23 cellular contexts compared by ENCODE assay signal in genomic region chr3:95184038-95184437, GRCh38.
"Had no signal": no experiment of that assay in that cellular context is flagged by ENCODE, and none has a peak within 500 bp of the region (broad histone marks: within the 10 kb centered on the region; RNA-seq: fewer than 3 reads in every experiment).

No MANE protein-coding gene starts in this region.

- H3K4me3 ChIP-seq: ascending aorta, PC-9, SK-N-MC had no signal

- H3K4me2 ChIP-seq: KMS-11, PC-9 had no signal

- H3K4me1 ChIP-seq: ascending aorta had no signal

- H3K27me3 ChIP-seq: ascending aorta had no signal

- H3K27ac ChIP-seq: ascending aorta, KMS-11, PC-9, SK-N-MC had no signal

- H3K36me3 ChIP-seq: ascending aorta had no signal

- H3K9me3 ChIP-seq: ascending aorta had no signal

- H3K9ac ChIP-seq: KMS-11 had no signal

- ATAC-seq: activated CD4-positive, alpha-beta T cell treated with anti-CD3 and anti-CD28 coated beads for 36 hours; activated CD8-positive, alpha-beta T cell treated with anti-CD3 and anti-CD28 coated beads, Interleukin-2, amount 10 ng/mL, durations not matched to agents 7 days and 5 days had no signal

- DNase-seq: activated CD4-positive, alpha-beta T cell treated with anti-CD3 and anti-CD28 coated beads for 36 hours; activated CD4-positive, alpha-beta T cell treated with anti-CD3 and anti-CD28 coated beads, Interleukin-2, amount 10 ng/mL, durations not matched to agents 7 days and 5 days; activated CD4-positive, alpha-beta T cell treated with anti-CD3 and anti-CD28 coated beads, Interleukin-2, amount 50 U/mL, for 48 hours; activated CD8-positive, alpha-beta T cell treated with anti-CD3 and anti-CD28 coated beads, Interleukin-2, amount 10 ng/mL, durations not matched to agents 7 days and 5 days; activated gamma-delta T cell; activated naive CD4-positive, alpha-beta T cell treated with Interleukin-2 at 50 U/mL for 16 hours; activated naive CD8-positive, alpha-beta T cell treated with anti-CD3 and anti-CD28 coated beads, Interleukin-2, amount 10 ng/mL, durations not matched to agents 7 days and 5 days; activated T-cell treated with anti-CD3 and anti-CD28 coated beads, Interleukin-2, amount 50 U/mL, for 24 hours; amygdala; NCI-H1092; NCI-H1436 treated with DMSO at 0.1 percent for 48 hours; NCI-H1694 treated with DMSO at 0.1 percent for 48 hours; NCI-H2029; NCI-H345; NCI-H510A; NCI-H526; NCI-H748 treated with DMSO at 0.1 percent for 48 hours; PC-9; Right ventricle myocardium superior; T1000 had no signal
